14 cellular contexts compared by ENCODE assay signal in the genomic region with DNA sequence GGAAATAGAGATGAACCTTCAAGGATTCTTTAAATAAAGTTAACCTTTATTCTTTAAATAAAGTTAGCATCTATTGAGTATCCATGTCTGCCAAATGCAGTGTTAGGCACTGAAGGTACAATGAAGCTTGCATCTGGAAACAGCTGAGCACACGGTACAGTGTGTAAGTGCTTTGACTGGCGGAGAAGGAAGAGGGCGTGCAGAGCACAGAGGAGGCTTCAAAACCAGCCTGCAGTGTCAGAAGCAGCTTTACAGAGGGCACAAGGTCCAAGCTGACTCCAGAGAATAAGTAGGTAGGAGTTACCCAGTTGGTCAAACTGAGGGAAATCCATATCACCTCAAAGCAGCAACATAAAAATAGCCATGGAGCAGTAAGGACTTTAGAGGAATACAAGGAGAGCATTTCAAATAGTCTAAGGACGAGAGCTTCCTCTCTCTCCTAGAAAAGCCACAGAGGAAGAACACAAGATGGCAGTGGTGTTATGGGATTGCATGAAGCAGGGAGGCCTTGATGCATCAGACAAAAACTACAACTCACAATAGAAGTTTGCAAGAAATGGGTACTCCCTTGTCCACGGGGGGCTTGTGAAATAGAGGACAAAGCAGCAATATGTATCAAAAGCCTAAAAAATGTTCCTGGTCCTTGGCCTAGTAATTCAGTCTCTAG.
DNase-seq lines count a peak whose midpoint lies in the region; ATAC-seq and TF ChIP-seq lines count a peak whose summit lies in the region.
"Had no signal": no experiment of that assay in that cellular context is flagged by ENCODE, and none has a peak within 500 bp of the region (broad histone marks: within the 10 kb centered on the region; RNA-seq: fewer than 3 reads in every experiment).

No MANE protein-coding gene starts in this region.

- intact Hi-C loops in Right ventricle myocardium inferior (cut with DNase I) (no loop called here), cardiac septum (cut with DNase I) (no loop called here)

- TF ChIP-seq CTCF in fibroblast of pulmonary artery (IDR thresholded peaks at IDR 0.05; ENCODE audit: low read length, missing control alignments): peak; percentile 16
- peak; percentile 13 for TF ChIP-seq CTCF in smooth muscle cell (IDR thresholded peaks at IDR 0.05; ENCODE audit: borderline replicate concordance, insufficient read depth, poor library complexity, severe bottlenecking)

- H3K79me2 ChIP-seq in smooth muscle cell (ENCODE audit: low read depth): no peaks in the 10 kb centered on the region

- H3F3A ChIP-seq in smooth muscle cell (ENCODE audit: low read depth): no peaks in the 10 kb centered on the region

- no peaks in the 10 kb centered on the region for H3K9me3 ChIP-seq in smooth muscle cell (replicated peaks; ENCODE audit: low read depth)

- H3K4me2 ChIP-seq in smooth muscle cell: no peak overlapping the region

- no peaks in the 10 kb centered on the region for H3K27me3 ChIP-seq in smooth muscle cell (ENCODE audit: low read depth)

- no peaks in the 10 kb centered on the region for H3K4me1 ChIP-seq in smooth muscle cell (ENCODE audit: low read depth)

- no peak overlapping the region for H3K9ac ChIP-seq in smooth muscle cell (ENCODE audit: low read depth)

- peak; percentile 57 for ATAC-seq in Right ventricle myocardium inferior
- ATAC-seq in GM21381 (IDR thresholded peaks at IDR 0.05; ENCODE audit: unreplicated experiment): no peak
- ATAC-seq in GM19324 (IDR thresholded peaks at IDR 0.05; ENCODE audit: low FRiP score, unreplicated experiment): no peak
- ATAC-seq in stimulated activated naive CD8-positive, alpha-beta T cell treated with anti-CD3 and anti-CD28 coated beads, Interleukin-15, amount 100 ng/mL, for 72 hours: no peak
- ATAC-seq: activated T-cell treated with anti-CD3 and anti-CD28 coated beads, Interleukin-2, amount 50 U/mL, for 72 hours had no signal

- no peaks in the 10 kb centered on the region for H4K20me1 ChIP-seq in smooth muscle cell (ENCODE audit: low read depth)

- no peak for DNase-seq in Right ventricle myocardium inferior (ENCODE audit: missing footprints)
- DNase-seq in cardiac septum (ENCODE audit: low spot score): no peak
- DNase-seq in RKO (ENCODE audit: low spot score): peak; percentile 29
- DNase-seq in fibroblast of pulmonary artery (ENCODE audit: low read depth): peak; percentile 27
- DNase-seq in smooth muscle cell (lab: John Stamatoyannopoulos, UW; ENCODE audit: unreplicated experiment): no peak
- no peak for DNase-seq in stimulated activated naive CD8-positive, alpha-beta T cell treated with anti-CD3 and anti-CD28 coated beads, Interleukin-15, amount 100 ng/mL, for 72 hours
- DNase-seq: activated B cell treated with CpG ODN at 0.5 μM for 24 hours; activated T-cell treated with anti-CD3 and anti-CD28 coated beads, Interleukin-2, amount 50 U/mL, for 72 hours; mesenchymal stem cell; NCI-H1436 treated with DMSO at 0.1 percent for 48 hours had no signal

- H3K27ac ChIP-seq in smooth muscle cell (ENCODE audit: low read depth): no peak overlapping the region

- no peak overlapping the region for H3K27ac Mint-ChIP-seq in stimulated activated naive CD8-positive, alpha-beta T cell treated with anti-CD3 and anti-CD28 coated beads, Interleukin-15, amount 100 ng/mL, for 72 hours
- H3K27ac Mint-ChIP-seq: activated B cell treated with CpG ODN at 0.5 μM for 24 hours; activated T-cell treated with anti-CD3 and anti-CD28 coated beads, Interleukin-2, amount 50 U/mL, for 72 hours; B cell had no signal

- peaks cover 24% of the 10 kb centered on the region for H3K27me3 Mint-ChIP-seq in stimulated activated naive CD8-positive, alpha-beta T cell treated with anti-CD3 and anti-CD28 coated beads, Interleukin-15, amount 100 ng/mL, for 72 hours

- H3K4me3 ChIP-seq in fibroblast of pulmonary artery (replicated peaks; ENCODE audit: low read depth, low read length) (no peak overlapping the region), smooth muscle cell (no peak overlapping the region)

- 75% methylated on average over 5 of the region's 5 CpGs for WGBS in smooth muscle cell (ENCODE audit: low lambda C conversion rate)

- H3K9me3 Mint-ChIP-seq in stimulated activated naive CD8-positive, alpha-beta T cell treated with anti-CD3 and anti-CD28 coated beads, Interleukin-15, amount 100 ng/mL, for 72 hours: no peaks in the 10 kb centered on the region
- H3K9me3 Mint-ChIP-seq: activated B cell treated with CpG ODN at 0.5 μM for 24 hours; activated T-cell treated with anti-CD3 and anti-CD28 coated beads, Interleukin-2, amount 50 U/mL, for 72 hours; central memory CD8-positive, alpha-beta T cell had no signal

- no peaks in the 10 kb centered on the region for H3K36me3 ChIP-seq in smooth muscle cell (ENCODE audit: low read depth)

- H3K4me3 Mint-ChIP-seq in stimulated activated naive CD8-positive, alpha-beta T cell treated with anti-CD3 and anti-CD28 coated beads, Interleukin-15, amount 100 ng/mL, for 72 hours: no peak overlapping the region
- H3K4me3 Mint-ChIP-seq: activated B cell treated with CpG ODN at 0.5 μM for 24 hours; activated T-cell treated with anti-CD3 and anti-CD28 coated beads, Interleukin-2, amount 50 U/mL, for 72 hours; B cell; central memory CD8-positive, alpha-beta T cell had no signal

- no peak overlapping the region for H2AFZ ChIP-seq in smooth muscle cell (ENCODE audit: low read depth)

- no peaks in the 10 kb centered on the region for H3K4me1 Mint-ChIP-seq in stimulated activated naive CD8-positive, alpha-beta T cell treated with anti-CD3 and anti-CD28 coated beads, Interleukin-15, amount 100 ng/mL, for 72 hours
- H3K4me1 Mint-ChIP-seq: activated B cell treated with CpG ODN at 0.5 μM for 24 hours; B cell; central memory CD8-positive, alpha-beta T cell had no signal

Comparison
In these comparisons a context has a peak if more than half of its experiments do, and no peak if none do; other contexts are left out.
1. DNase-seq: peak in RKO (single experiment) and fibroblast of pulmonary artery (single experiment); none in Right ventricle myocardium inferior (single experiment), cardiac septum (single experiment), smooth muscle cell (single experiment) and stimulated activated naive CD8-positive, alpha-beta T cell treated with anti-CD3 and anti-CD28 coated beads, Interleukin-15, amount 100 ng/mL, for 72 hours (0 of 2).